Comparison of ENCODE assay signal across 29 cellular contexts in genomic region chr3:172188511-172188910, GRCh38.
"Had no signal": no experiment of that assay in that cellular context is flagged by ENCODE, and none has a peak within 500 bp of the region (broad histone marks: within the 10 kb centered on the region; RNA-seq: fewer than 3 reads in every experiment).

No MANE protein-coding gene starts in this region.

- FAIRE-seq: K562 had no signal

- ATAC-seq: activated CD8-positive, alpha-beta memory T cell treated with anti-CD3 and anti-CD28 coated beads, Interleukin-2, amount 10 ng/mL, durations not matched to agents 7 days and 5 days; body of pancreas; K562 had no signal

- H3K9ac ChIP-seq: SK-N-SH had no signal

- H3K9me3 ChIP-seq: body of pancreas, SJCRH30, SK-N-SH had no signal

- H3K4me2 ChIP-seq: SK-N-SH had no signal

- H3K4me3 ChIP-seq: body of pancreas, K562, SJCRH30 had no signal

- H3K9me3 Mint-ChIP-seq: activated B cell treated with CpG ODN at 0.5 μM for 24 hours; activated CD4-positive, alpha-beta T cell treated with anti-CD3 and anti-CD28 coated beads, Interleukin-2, amount 10 ng/mL, durations not matched to agents 24 days and 14 days; activated naive CD4-positive, alpha-beta T cell treated with anti-CD3 and anti-CD28 coated beads, Interleukin-2, amount 50 U/mL, for 24 hours; activated T-cell treated with anti-CD3 and anti-CD28 coated beads, Interleukin-2, amount 50 U/mL, for 24 hours; activated T-helper 1 cell treated with anti-CD3 and anti-CD28 coated beads, Interleukin-12 subunit alpha, Interleukin-12 subunit beta, Interleukin-2, Interleukin-4 antibody, amounts not matched to agents 30 ng/mL and 10 ng/mL and 1 ng/mL, durations not matched to agents 14 hours and 24 hours and 36 hours; central memory CD8-positive, alpha-beta T cell; T-helper 1 cell treated with Interleukin-12 subunit alpha and Interleukin-12 subunit beta and Interleukin-4 antibody, amounts not matched to agents 30 μg/mL and 1 μg/mL, for 36 hours had no signal

- H3K27me3 Mint-ChIP-seq: activated B cell treated with CpG ODN at 0.5 μM for 24 hours; activated CD4-positive, alpha-beta T cell treated with anti-CD3 and anti-CD28 coated beads, Interleukin-2, amount 10 ng/mL, durations not matched to agents 24 days and 14 days; activated CD8-positive, alpha-beta memory T cell treated with anti-CD3 and anti-CD28 coated beads, Interleukin-2, amount 10 ng/mL, durations not matched to agents 7 days and 5 days; activated naive CD4-positive, alpha-beta T cell treated with anti-CD3 and anti-CD28 coated beads, Interleukin-2, amount 50 U/mL, for 24 hours; activated T-cell treated with anti-CD3 and anti-CD28 coated beads, Interleukin-2, amount 50 U/mL, for 24 hours; central memory CD8-positive, alpha-beta T cell had no signal

- DNase-seq: activated B cell treated with CpG ODN at 0.5 μM for 24 hours; activated CD4-positive, alpha-beta T cell treated with anti-CD3 and anti-CD28 coated beads for 1 hour; activated CD4-positive, alpha-beta T cell treated with anti-CD3 and anti-CD28 coated beads, Interleukin-2, amount 10 ng/mL, durations not matched to agents 24 days and 14 days; activated CD4-positive, alpha-beta T cell treated with anti-CD3 and anti-CD28 coated beads, Interleukin-2, amount 50 U/mL, for 48 hours; activated CD8-positive, alpha-beta memory T cell treated with anti-CD3 and anti-CD28 coated beads, Interleukin-2, amount 10 ng/mL, durations not matched to agents 7 days and 5 days; activated effector memory CD4-positive, alpha-beta T cell treated with Interleukin-2 at 50 U/mL for 16 hours; activated naive CD4-positive, alpha-beta T cell; activated T-cell treated with anti-CD3 and anti-CD28 coated beads, Interleukin-2, amount 50 U/mL, for 24 hours; aorta; body of pancreas; Kasumi-1; NCI-H1092 treated with DMSO at 0.1 percent for 48 hours; NCI-H1436; NCI-H1694 treated with DMSO at 0.1 percent for 48 hours; NCI-H2029 treated with DMSO at 0.1 percent for 48 hours; NCI-H345; NCI-H510A; NCI-H526 treated with DMSO at 0.1 percent for 48 hours; NCI-H82; NK-92 treated with Interleukin-12 subunit alpha and Interleukin-12 subunit beta, amount 100 ng/mL, for 24 hours; Right ventricle myocardium superior; SJCRH30; SK-N-SH; SW 1271 had no signal

- H3K27ac ChIP-seq: body of pancreas, SJCRH30 had no signal

- H3K4me3 Mint-ChIP-seq: activated B cell treated with CpG ODN at 0.5 μM for 24 hours; activated CD4-positive, alpha-beta T cell treated with anti-CD3 and anti-CD28 coated beads, Interleukin-2, amount 10 ng/mL, durations not matched to agents 24 days and 14 days; activated CD8-positive, alpha-beta memory T cell treated with anti-CD3 and anti-CD28 coated beads, Interleukin-2, amount 10 ng/mL, durations not matched to agents 7 days and 5 days; activated naive CD4-positive, alpha-beta T cell treated with anti-CD3 and anti-CD28 coated beads, Interleukin-2, amount 50 U/mL, for 24 hours; activated T-cell treated with anti-CD3 and anti-CD28 coated beads, Interleukin-2, amount 50 U/mL, for 24 hours; activated T-helper 1 cell treated with anti-CD3 and anti-CD28 coated beads, Interleukin-12 subunit alpha, Interleukin-12 subunit beta, Interleukin-2, Interleukin-4 antibody, amounts not matched to agents 30 ng/mL and 10 ng/mL and 1 ng/mL, durations not matched to agents 14 hours and 24 hours and 36 hours; central memory CD8-positive, alpha-beta T cell; T-helper 1 cell treated with Interleukin-12 subunit alpha and Interleukin-12 subunit beta and Interleukin-4 antibody, amounts not matched to agents 30 μg/mL and 1 μg/mL, for 36 hours had no signal

- H3K9me2 ChIP-seq: SK-N-SH had no signal

- H3K27ac Mint-ChIP-seq: activated B cell treated with CpG ODN at 0.5 μM for 24 hours; activated CD4-positive, alpha-beta T cell treated with anti-CD3 and anti-CD28 coated beads, Interleukin-2, amount 10 ng/mL, durations not matched to agents 24 days and 14 days; activated CD8-positive, alpha-beta memory T cell treated with anti-CD3 and anti-CD28 coated beads, Interleukin-2, amount 10 ng/mL, durations not matched to agents 7 days and 5 days; activated naive CD4-positive, alpha-beta T cell treated with anti-CD3 and anti-CD28 coated beads, Interleukin-2, amount 50 U/mL, for 24 hours; activated T-cell treated with anti-CD3 and anti-CD28 coated beads, Interleukin-2, amount 50 U/mL, for 24 hours; activated T-helper 1 cell treated with anti-CD3 and anti-CD28 coated beads, Interleukin-12 subunit alpha, Interleukin-12 subunit beta, Interleukin-2, Interleukin-4 antibody, amounts not matched to agents 30 ng/mL and 10 ng/mL and 1 ng/mL, durations not matched to agents 14 hours and 24 hours and 36 hours; T-helper 1 cell treated with Interleukin-12 subunit alpha and Interleukin-12 subunit beta and Interleukin-4 antibody, amounts not matched to agents 30 μg/mL and 1 μg/mL, for 36 hours had no signal

- H3K27me3 ChIP-seq: body of pancreas, SJCRH30 had no signal

- H3K4me1 Mint-ChIP-seq: activated B cell treated with CpG ODN at 0.5 μM for 24 hours; activated CD8-positive, alpha-beta memory T cell treated with anti-CD3 and anti-CD28 coated beads, Interleukin-2, amount 10 ng/mL, durations not matched to agents 7 days and 5 days had no signal
